1 cellular context compared by ENCODE assay signal in the genomic region with DNA sequence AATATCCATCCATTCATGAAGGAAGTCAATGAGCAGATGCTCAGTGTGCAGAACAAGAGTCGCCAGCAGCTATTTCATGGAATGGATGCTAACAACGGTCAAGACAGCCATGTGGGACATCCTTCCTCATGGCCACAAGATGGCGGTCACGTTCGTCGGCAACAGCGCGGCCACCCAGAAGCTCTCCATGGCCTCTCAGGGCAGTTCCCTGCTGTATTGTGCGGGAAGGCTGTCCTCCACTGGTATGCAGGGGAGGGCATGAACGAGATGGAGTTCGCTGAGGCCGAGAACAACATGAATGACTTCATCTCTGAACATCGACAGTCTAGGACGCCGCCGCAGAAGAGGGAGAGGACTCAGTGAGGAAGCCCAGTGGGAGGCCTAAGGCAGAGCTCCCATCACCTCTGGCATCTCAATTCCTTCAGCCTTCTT.
TF ChIP-seq lines count a peak whose summit lies in the region.

No MANE protein-coding gene starts in this region.

TF ChIP-seq in HCT116, 20 proteins besides CTCF, POLR2A, EP300 and RAD21 (continued from another document):
- TF ChIP-seq, protein P1, sequence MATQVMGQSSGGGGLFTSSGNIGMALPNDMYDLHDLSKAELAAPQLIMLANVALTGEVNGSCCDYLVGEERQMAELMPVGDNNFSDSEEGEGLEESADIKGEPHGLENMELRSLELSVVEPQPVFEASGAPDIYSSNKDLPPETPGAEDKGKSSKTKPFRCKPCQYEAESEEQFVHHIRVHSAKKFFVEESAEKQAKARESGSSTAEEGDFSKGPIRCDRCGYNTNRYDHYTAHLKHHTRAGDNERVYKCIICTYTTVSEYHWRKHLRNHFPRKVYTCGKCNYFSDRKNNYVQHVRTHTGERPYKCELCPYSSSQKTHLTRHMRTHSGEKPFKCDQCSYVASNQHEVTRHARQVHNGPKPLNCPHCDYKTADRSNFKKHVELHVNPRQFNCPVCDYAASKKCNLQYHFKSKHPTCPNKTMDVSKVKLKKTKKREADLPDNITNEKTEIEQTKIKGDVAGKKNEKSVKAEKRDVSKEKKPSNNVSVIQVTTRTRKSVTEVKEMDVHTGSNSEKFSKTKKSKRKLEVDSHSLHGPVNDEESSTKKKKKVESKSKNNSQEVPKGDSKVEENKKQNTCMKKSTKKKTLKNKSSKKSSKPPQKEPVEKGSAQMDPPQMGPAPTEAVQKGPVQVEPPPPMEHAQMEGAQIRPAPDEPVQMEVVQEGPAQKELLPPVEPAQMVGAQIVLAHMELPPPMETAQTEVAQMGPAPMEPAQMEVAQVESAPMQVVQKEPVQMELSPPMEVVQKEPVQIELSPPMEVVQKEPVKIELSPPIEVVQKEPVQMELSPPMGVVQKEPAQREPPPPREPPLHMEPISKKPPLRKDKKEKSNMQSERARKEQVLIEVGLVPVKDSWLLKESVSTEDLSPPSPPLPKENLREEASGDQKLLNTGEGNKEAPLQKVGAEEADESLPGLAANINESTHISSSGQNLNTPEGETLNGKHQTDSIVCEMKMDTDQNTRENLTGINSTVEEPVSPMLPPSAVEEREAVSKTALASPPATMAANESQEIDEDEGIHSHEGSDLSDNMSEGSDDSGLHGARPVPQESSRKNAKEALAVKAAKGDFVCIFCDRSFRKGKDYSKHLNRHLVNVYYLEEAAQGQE (IDR thresholded peaks at IDR 0.05; ENCODE audit: low read depth): no peak
- TF ChIP-seq TCF7L2 (IDR thresholded peaks at IDR 0.05; ENCODE audit: borderline replicate concordance, extremely low read depth, insufficient read depth, insufficient read length): no peak
- no peak for TF ChIP-seq YY1 (IDR thresholded peaks at IDR 0.05; ENCODE audit: extremely low read depth, insufficient replicate concordance, low read depth, low read length)
- TF ChIP-seq, protein P2, sequence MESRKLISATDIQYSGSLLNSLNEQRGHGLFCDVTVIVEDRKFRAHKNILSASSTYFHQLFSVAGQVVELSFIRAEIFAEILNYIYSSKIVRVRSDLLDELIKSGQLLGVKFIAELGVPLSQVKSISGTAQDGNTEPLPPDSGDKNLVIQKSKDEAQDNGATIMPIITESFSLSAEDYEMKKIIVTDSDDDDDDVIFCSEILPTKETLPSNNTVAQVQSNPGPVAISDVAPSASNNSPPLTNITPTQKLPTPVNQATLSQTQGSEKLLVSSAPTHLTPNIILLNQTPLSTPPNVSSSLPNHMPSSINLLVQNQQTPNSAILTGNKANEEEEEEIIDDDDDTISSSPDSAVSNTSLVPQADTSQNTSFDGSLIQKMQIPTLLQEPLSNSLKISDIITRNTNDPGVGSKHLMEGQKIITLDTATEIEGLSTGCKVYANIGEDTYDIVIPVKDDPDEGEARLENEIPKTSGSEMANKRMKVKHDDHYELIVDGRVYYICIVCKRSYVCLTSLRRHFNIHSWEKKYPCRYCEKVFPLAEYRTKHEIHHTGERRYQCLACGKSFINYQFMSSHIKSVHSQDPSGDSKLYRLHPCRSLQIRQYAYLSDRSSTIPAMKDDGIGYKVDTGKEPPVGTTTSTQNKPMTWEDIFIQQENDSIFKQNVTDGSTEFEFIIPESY (IDR thresholded peaks at IDR 0.05; ENCODE audit: extremely low read depth, insufficient replicate concordance, low read length): no peak
- no peak for TF ChIP-seq FOSL1 (IDR thresholded peaks at IDR 0.05; ENCODE audit: low read depth)
- no peak for TF ChIP-seq ZFX (IDR thresholded peaks at IDR 0.05)
- TF ChIP-seq ZNF274 (IDR thresholded peaks at IDR 0.05; ENCODE audit: low read depth, low read length): no peak
- no peak for TF ChIP-seq POLR2AphosphoS5 (IDR thresholded peaks at IDR 0.05; ENCODE audit: low read depth, low read length)
- TF ChIP-seq EZH2 (IDR thresholded peaks at IDR 0.05): no peak
- no peak for TF ChIP-seq EGR1 (IDR thresholded peaks at IDR 0.05; ENCODE audit: low read depth)
- TF ChIP-seq SRF (IDR thresholded peaks at IDR 0.05; ENCODE audit: low read depth): no peak
- no peak for TF ChIP-seq CEBPB (IDR thresholded peaks at IDR 0.05; ENCODE audit: low read depth)
- TF ChIP-seq ELF1 (IDR thresholded peaks at IDR 0.05; ENCODE audit: borderline replicate concordance, low read depth): no peak
- TF ChIP-seq JUND (IDR thresholded peaks at IDR 0.05): no peak
